In the genomic region with DNA sequence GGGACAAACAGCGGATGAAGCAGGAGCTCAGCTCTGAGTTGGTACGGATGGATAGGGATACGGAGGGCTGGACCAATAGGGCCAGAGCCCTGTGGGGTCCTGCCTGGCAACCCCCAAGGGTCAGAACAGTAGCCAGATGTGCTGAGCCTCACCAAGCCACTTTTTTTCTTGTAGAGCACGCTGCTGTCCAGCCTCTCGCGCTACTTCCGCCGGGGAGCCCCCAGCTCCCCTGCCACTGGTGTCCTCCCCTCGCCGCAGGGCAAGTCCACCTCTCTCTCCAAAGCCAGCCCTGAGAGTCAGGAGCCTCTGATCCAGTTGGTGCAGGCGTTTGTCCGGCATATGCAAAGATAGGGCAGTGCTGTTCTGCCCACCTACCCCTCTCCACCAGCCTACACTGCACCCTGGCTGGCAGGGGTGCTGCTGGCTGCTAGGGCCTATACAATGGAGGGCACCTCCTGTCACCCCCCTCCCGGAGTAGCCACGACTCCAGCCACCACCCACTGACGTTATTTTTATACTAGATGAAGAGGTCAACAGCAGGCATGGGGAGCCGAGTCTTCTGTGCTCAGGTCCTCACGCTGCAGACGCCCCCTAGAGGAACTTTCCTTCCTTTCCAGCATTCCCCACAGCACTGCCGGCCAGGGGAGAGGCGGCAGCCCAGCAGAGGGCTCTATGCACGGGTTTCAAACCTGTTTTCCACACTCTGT, we compare ENCODE assay signal across 8 cellular contexts. TPM values are rescaled to one million over a fixed set of nuclear protein-coding genes. Genes with fewer than 3 reads are reported as not detected.
DNase-seq lines count a peak whose midpoint lies in the region; ATAC-seq and TF ChIP-seq lines count a peak whose summit lies in the region.

No MANE protein-coding gene starts in this region.

- 47 to 54% (median 48%) methylated on average over 21 of the region's 21 CpGs for WGBS in ovary, 3 donors

- BruUV-seq in PC-9 (replicated peaks; lab: Mats Ljungman, UMichigan): TSS peak; percentile 42

- H3K27me3 ChIP-seq in PC-9 (ENCODE audit: insufficient read depth, low read depth) (no peaks in the 10 kb centered on the region), ovary (no peaks in the 10 kb centered on the region), uterus (no peaks in the 10 kb centered on the region)

- no peak for TF ChIP-seq EP300 in ovary (IDR thresholded peaks at IDR 0.05)

- CTCF ChIA-PET in PC-9 (lab: Charles Lee): interaction anchor here (2.0 kb wide), 1 partner anchor 22 kb away, joined by 8 read pairs; a partner anchor contains a TSS

- H3K9me2 ChIP-seq in PC-9 (ENCODE audit: insufficient read depth): no peaks in the 10 kb centered on the region

- H3K4me1 ChIP-seq in PC-9 (replicated peaks; ENCODE audit: insufficient read depth) (no peaks in the 10 kb centered on the region), ovary (ENCODE audit: insufficient read depth) (peaks cover 10% of the 10 kb centered on the region), uterus (no peaks in the 10 kb centered on the region)

- H3K36me3 ChIP-seq in PC-9 (ENCODE audit: low read depth) (no peaks in the 10 kb centered on the region), ovary (no peaks in the 10 kb centered on the region), uterus (no peaks in the 10 kb centered on the region)

- TF ChIP-seq POLR2A in ovary (IDR thresholded peaks at IDR 0.05) (no peak), uterus (IDR thresholded peaks at IDR 0.05) (no peak)

- H3K9me3 ChIP-seq in PC-9 (ENCODE audit: insufficient read depth, low read depth) (no peaks in the 10 kb centered on the region), ovary (no peaks in the 10 kb centered on the region), uterus (no peaks in the 10 kb centered on the region)

- no peak overlapping the region for H2AFZ ChIP-seq in PC-9

- H3K4me2 ChIP-seq in PC-9: no peak overlapping the region

- intact Hi-C loops in PC-9 (cut with micrococcal nuclease; ENCODE audit: unreplicated experiment) (loop anchor here (1.0 to 5.0 kb wide), 3 partner anchors 22 to 610 kb away; a partner anchor contains a TSS), ovary (cut with DNase I) (no loop called here), uterus (cut with DNase I; ENCODE audit: low total_unique reads) (no loop called here)

- no peak for ATAC-seq in HG03354 (IDR thresholded peaks at IDR 0.05; ENCODE audit: poor library complexity, severe bottlenecking, unreplicated experiment)

- DNase-seq in D341Med (ENCODE audit: low spot score) (peak; percentile 90), HUDEP-2 (lab: John Stamatoyannopoulos, UW; ENCODE audit: unreplicated experiment in 76 of 76) (peak in 71 of 76 experiments; percentile 12 to 82 (median 57)), PC-9 (peak; percentile 58 to 77), germinal center (ENCODE audit: low spot score) (peak; percentile 71), ovary (peak; percentile 66 to 79 (median 69)), uterus (peak; percentile 58 to 61)
- DNase-seq in activated naive CD4-positive, alpha-beta T cell treated with anti-CD3 and anti-CD28 coated beads, Interleukin-2, amount 50 U/mL, for 16 hours: peak; percentile 43

- H4K20me1 ChIP-seq in PC-9 (ENCODE audit: insufficient read depth): peaks cover 11% of the 10 kb centered on the region

- POLR2A ChIA-PET in PC-9 (lab: Charles Lee; ENCODE audit: unreplicated experiment): interaction anchor here (0.6 kb wide), 1 partner anchor 56 kb away, joined by 3 read pairs; no protein-coding TSS in a partner anchor

- H3K27ac ChIP-seq in PC-9 (no peak overlapping the region), ovary (peak overlapping the region; percentile 34 to 55), uterus (peak overlapping the region in 1 of 2 donors; percentile 38)

- H3F3A ChIP-seq in PC-9 (ENCODE audit: insufficient read depth, low read depth): peaks cover 58% of the 10 kb centered on the region

- H3K4me3 ChIP-seq in PC-9 (no peak overlapping the region), ovary (no peak overlapping the region), uterus (no peak overlapping the region)

- H3K79me2 ChIP-seq in PC-9 (ENCODE audit: low read depth): no peaks in the 10 kb centered on the region

- TF ChIP-seq CTCF in PC-9 (conservative IDR thresholded peaks at IDR 0.05): peak; percentile 85
- TF ChIP-seq CTCF in ovary (IDR thresholded peaks at IDR 0.05): peak; percentile 61 to 79 (median 66)
- peak; percentile 60 to 76 (median 69) for TF ChIP-seq CTCF in uterus (IDR thresholded peaks at IDR 0.05)

RNA-seq across cellular contexts. Expression of a gene that starts 21.6 kb away (rescaled TPM):
- total RNA-seq in PC-9 (2021) (184 and 213 TPM in 2 replicates), ovary (100 to 1,000 TPM in 2 of 7 donors, 10 to 100 TPM in 5; 57.8 to 105 (median 88.8) TPM), uterus (100 to 1,000 TPM in 1 of 4 donors, 10 to 100 TPM in 3; 35.1 to 126 (median 81.8) TPM)
- 100 to 1,000 TPM in 1 of 2 donors, 10 to 100 TPM in 1; 11.8 to 112 TPM for polyA plus RNA-seq in ovary

RNA-seq across cellular contexts. Expression of a gene that starts 29.9 kb away (rescaled TPM):
- total RNA-seq in PC-9 (2021) (40.7 and 48.2 TPM in 2 replicates), ovary (10 to 100 TPM; 18.7 to 36.5 (median 25.5) TPM), uterus (10 to 100 TPM; 13.2 to 36.5 (median 34.0) TPM)
- 10 to 100 TPM in 1 of 2 donors, 1 to 10 TPM in 1; 2.5 to 21.7 TPM for polyA plus RNA-seq in ovary

RNA-seq across cellular contexts. Expression of a gene that starts 59.0 kb away (rescaled TPM):
- total RNA-seq in PC-9 (2021) (59.7 and 90.0 TPM in 2 replicates), ovary (10 to 100 TPM; 12.5 to 43.8 (median 30.7) TPM), uterus (10 to 100 TPM; 21.5 to 75.4 (median 36.9) TPM)
- polyA plus RNA-seq in ovary: 10 to 100 TPM; 10.6 to 25.1 TPM

RNA-seq across cellular contexts. Expression of a gene that starts 59.1 kb away (rescaled TPM):
- 18.0 and 19.0 TPM in 2 replicates for total RNA-seq in PC-9 (2021)
- 10 to 100 TPM in 5 of 7 donors, 1 to 10 TPM in 2; 6.1 to 14.9 (median 12.6) TPM for total RNA-seq in ovary
- polyA plus RNA-seq in ovary: 10 to 100 TPM in 1 of 2 donors, 1 to 10 TPM in 1; 9.5 to 12.0 TPM
- total RNA-seq in uterus: 10 to 100 TPM in 3 of 4 donors, 1 to 10 TPM in 1; 10.0 to 22.3 (median 13.6) TPM
